Comparison of ENCODE assay signal across 9 cellular contexts in the genomic region with DNA sequence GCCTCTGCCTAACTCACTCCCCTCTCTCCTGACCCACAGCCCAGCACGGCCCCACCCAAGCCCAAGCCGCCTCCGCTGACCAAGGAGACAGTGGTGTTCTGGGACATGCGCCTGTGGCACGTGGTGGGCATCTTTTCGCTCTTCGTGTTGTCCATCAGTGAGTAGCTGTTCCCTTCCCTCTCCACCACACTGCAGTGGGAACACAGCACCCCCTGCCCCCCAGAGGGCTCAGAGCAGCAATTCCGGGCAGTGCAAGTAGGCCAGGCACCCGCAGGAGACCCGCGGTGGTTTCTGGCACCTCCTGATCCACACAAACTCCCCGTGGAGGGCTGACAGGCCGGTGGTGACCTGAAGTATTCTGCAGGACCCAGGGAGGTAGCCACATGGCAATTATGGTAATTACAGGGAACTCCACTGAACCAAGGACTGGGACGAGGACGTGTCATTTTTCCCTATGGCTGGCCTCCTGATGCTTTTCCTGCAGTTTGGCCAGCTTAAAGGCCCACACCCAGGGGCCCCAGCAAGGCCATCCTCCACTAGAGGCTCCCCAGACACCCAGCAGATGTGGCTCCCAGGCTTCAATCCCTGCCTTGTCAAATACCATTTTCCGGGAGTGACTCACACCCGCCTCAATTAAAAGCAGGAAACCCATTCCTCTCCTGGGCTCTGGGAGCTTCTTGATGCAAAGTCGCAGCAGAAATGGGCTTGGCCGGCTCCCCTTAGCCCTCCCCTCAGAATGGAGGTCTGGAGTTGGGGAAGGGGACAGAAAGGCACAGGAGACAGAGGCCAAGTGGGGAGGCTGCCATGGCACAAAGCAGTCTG. TPM values are rescaled to one million over a fixed set of nuclear protein-coding genes. Genes with fewer than 3 reads are reported as not detected.
A peak's percentile ranks its signal among the peaks of the same experiment; 100 is the strongest.
DNase-seq lines count a peak whose midpoint lies in the region; ATAC-seq, FAIRE-seq and TF ChIP-seq lines count a peak whose summit lies in the region.
"Had no signal": no experiment of that assay in that cellular context is flagged by ENCODE, and none has a peak within 500 bp of the region (broad histone marks: within the 10 kb centered on the region; RNA-seq: fewer than 3 reads in every experiment).

No MANE protein-coding gene starts in this region.

- no peaks in the 10 kb centered on the region for H4K20me1 ChIP-seq in hepatocyte (ENCODE audit: insufficient read depth, poor library complexity, severe bottlenecking)

- peaks cover 17% of the 10 kb centered on the region for H3K4me1 Mint-ChIP-seq in Calu3 (ENCODE audit: low read depth, unreplicated experiment)

- intact Hi-C loops in Calu3 (cut with micrococcal nuclease; ENCODE audit: unreplicated experiment), result loop anchor here (1.0 to 5.0 kb wide), 3 partner anchors 189 to 666 kb away; no protein-coding TSS in a partner anchor

- ATAC-seq in RWPE2 (ENCODE audit: low read depth), result peak; percentile 50
- no peak for ATAC-seq in HG02588 (IDR thresholded peaks at IDR 0.05; ENCODE audit: unreplicated experiment)

- CTCF ChIA-PET in Calu3 (lab: Charles Lee), result interaction anchor here (0.6 to 2.2 kb wide), 6 partner anchors 13 to 230 kb away, joined by 3 to 16 read pairs (median 3); no protein-coding TSS in a partner anchor

- no TSS peak for BruUV-seq in Calu3 (replicated peaks; lab: Mats Ljungman, UMichigan)

- H3K9me3 Mint-ChIP-seq in Calu3 (ENCODE audit: low read depth, unreplicated experiment), result no peaks in the 10 kb centered on the region

- FAIRE-seq in frontal cortex (lab: Jason Lieb, UNC), result no peak

- H3K27ac ChIP-seq in RWPE2 (ENCODE audit: poor library complexity, severe bottlenecking) (no peak overlapping the region), hepatocyte (no peak overlapping the region)

- peaks cover 5% of the 10 kb centered on the region for H3K36me3 Mint-ChIP-seq in Calu3 (ENCODE audit: insufficient read depth, unreplicated experiment)

- peaks cover 15% of the 10 kb centered on the region for H3K27me3 Mint-ChIP-seq in Calu3 (ENCODE audit: unreplicated experiment)

- H3K4me1 ChIP-seq in RWPE2 (ENCODE audit: insufficient read depth, poor library complexity, severe bottlenecking) (no peaks in the 10 kb centered on the region), hepatocyte (ENCODE audit: insufficient read depth) (peaks cover 28% of the 10 kb centered on the region)

- H3K27ac Mint-ChIP-seq in Calu3 (ENCODE audit: unreplicated experiment), result peak overlapping the region; percentile 55

- 72% methylated on average over 19 of the region's 19 CpGs for WGBS in hepatocyte (ENCODE audit: low lambda C conversion rate, missing lambda C conversion rate)

- no peak overlapping the region for H3K4me2 ChIP-seq in hepatocyte

- H3K9me3 ChIP-seq in RWPE2 (ENCODE audit: severe bottlenecking), result no peaks in the 10 kb centered on the region
- no peaks in the 10 kb centered on the region for H3K9me3 ChIP-seq in hepatocyte (ENCODE audit: low read depth)

- no peaks in the 10 kb centered on the region for H3K79me2 ChIP-seq in hepatocyte

- TF ChIP-seq CTCF in Calu3 (IDR thresholded peaks at IDR 0.05; ENCODE audit: unreplicated experiment) (no peak), RWPE2 (IDR thresholded peaks at IDR 0.05; ENCODE audit: poor library complexity, severe bottlenecking) (no peak), hepatocyte (IDR thresholded peaks at IDR 0.05; ENCODE audit: poor library complexity) (no peak)

- no peaks in the 10 kb centered on the region for H3K9me2 ChIP-seq in hepatocyte (replicated peaks; ENCODE audit: insufficient read depth)

- H3K27me3 ChIP-seq in RWPE2 (ENCODE audit: insufficient read depth, poor library complexity, severe bottlenecking) (no peaks in the 10 kb centered on the region), hepatocyte (peaks cover 13% of the 10 kb centered on the region)

- H3K4me3 Mint-ChIP-seq in Calu3 (ENCODE audit: low read depth, unreplicated experiment), result no peak overlapping the region

- no peak overlapping the region for H2AFZ ChIP-seq in hepatocyte

- no peaks in the 10 kb centered on the region for H3K36me3 ChIP-seq in RWPE2 (ENCODE audit: low read depth)
- no peaks in the 10 kb centered on the region for H3K36me3 ChIP-seq in hepatocyte (replicated peaks; ENCODE audit: insufficient read depth, low read depth)

- no peak overlapping the region for H3K4me3 ChIP-seq in RWPE2 (ENCODE audit: severe bottlenecking)
- H3K4me3 ChIP-seq in hepatocyte, result no peak overlapping the region

- DNase-seq in 8988T, result peak; percentile 78
- DNase-seq in Calu3, result peak; percentile 74
- peak; percentile 56 for DNase-seq in RWPE2 (ENCODE audit: low spot score)
- peak; percentile 48 for DNase-seq in hepatocyte (ENCODE audit: low spot score)
- no peak for DNase-seq in amygdala (lab: John Stamatoyannopoulos, UW)
- no peak for DNase-seq in GM19240 (ENCODE audit: insufficient read length, low spot score)
- no peak for DNase-seq in frontal cortex (ENCODE audit: low spot score in 2 of 2)

RNA-seq across cellular contexts. Expression of gene TMIE, which starts 4.8 kb away (rescaled TPM):
- total RNA-seq in Calu3 (2022) (0.26 TPM in 1 of 2 replicates, not detected in the other), hepatocyte (0.12 and 0.37 TPM in 2 replicates), frontal cortex (1.2 TPM)
- polyA plus RNA-seq in hepatocyte, result 0.51 and 0.69 TPM in 2 replicates

RNA-seq across cellular contexts. Expression of gene PRSS50, which starts 11.7 kb away (rescaled TPM):
- total RNA-seq in Calu3 (2022), result not detected in 2 replicates
- total RNA-seq in hepatocyte, result 0.33 and 1.1 TPM in 2 replicates
- 1.4 and 1.6 TPM in 2 replicates for polyA plus RNA-seq in hepatocyte
- total RNA-seq in frontal cortex, result not detected
- total RNA-seq: mesenteric fat pad had no signal

RNA-seq across cellular contexts. Expression of gene ALS2CL, which starts 12.5 kb away (rescaled TPM):
- 39.6 and 46.7 TPM in 2 replicates for total RNA-seq in Calu3 (2022)
- 8.5 and 14.4 TPM in 2 replicates for total RNA-seq in hepatocyte
- polyA plus RNA-seq in hepatocyte, result 15.2 and 17.2 TPM in 2 replicates
- total RNA-seq in frontal cortex, result 1.2 TPM

Comparison
In these comparisons a context has a peak if more than half of its experiments do, and no peak if none do; other contexts are left out.
1. DNase-seq: peak in 8988T (single experiment), Calu3 (single experiment), RWPE2 (single experiment) and hepatocyte (single experiment); none in amygdala (0 of 56), GM19240 (single experiment) and frontal cortex (0 of 2).